Comparison of ENCODE assay signal across 35 cellular contexts in genomic region chr20:22842793-22843192, GRCh38.
DNase-seq lines count a peak whose midpoint lies in the region; ATAC-seq, FAIRE-seq and TF ChIP-seq lines count a peak whose summit lies in the region.
"Had no signal": no experiment of that assay in that cellular context is flagged by ENCODE, and none has a peak within 500 bp of the region (broad histone marks: within the 10 kb centered on the region; RNA-seq: fewer than 3 reads in every experiment).

No MANE protein-coding gene starts in this region.

- peaks cover 1% of the 10 kb centered on the region for H3K9me3 Mint-ChIP-seq in endodermal cell

- H3K27me3 ChIP-seq in HepG2 (ENCODE audit: control insufficient read depth in 1 of 2, insufficient read depth in 2 of 2, low read length in 2 of 2) (no peaks in the 10 kb centered on the region), right lobe of liver (no peaks in the 10 kb centered on the region), endodermal cell (ENCODE audit: control insufficient read depth, insufficient read depth, low read length, poor library complexity, severe bottlenecking) (peaks cover 44% of the 10 kb centered on the region)
- H3K27me3 ChIP-seq: BE2C; BLaER1; BLaER1 treated with 17β-estradiol and CSF1 and Interleukin-3, amounts not matched to agents 10 nM and 100 nM had no signal

- peaks cover 46% of the 10 kb centered on the region for H3K4me1 Mint-ChIP-seq in endodermal cell
- H3K4me1 Mint-ChIP-seq: B cell; CD14-positive monocyte; CD4-positive, alpha-beta memory T cell; CD4-positive, CD25-positive, alpha-beta regulatory T cell; CD8-positive, alpha-beta memory T cell had no signal

- WGBS in HepG2 (ENCODE audit: low lambda C conversion rate) = 3% methylated on average over 5 of the region's 5 CpGs
- WGBS in right lobe of liver (ENCODE audit: insufficient coverage, low coverage, low lambda C conversion rate, missing lambda C conversion rate) = 92% methylated on average over 1 of the region's 5 CpGs
- WGBS in endodermal cell (ENCODE audit: insufficient coverage in 1 of 2, insufficient read length in 1 of 2), 2 experiments = 85 to 89% methylated on average over 4 to 5 of the region's 5 CpGs

- no peak for FAIRE-seq in HepG2 (lab: Jason Lieb, UNC)
- FAIRE-seq: A204.1, A549, D721Med had no signal

- intact Hi-C loops in HepG2 (cut with micrococcal nuclease; ENCODE audit: unreplicated experiment) (no loop called here), right lobe of liver (cut with DNase I) (no loop called here)

- no peak overlapping the region for H3K4me3 ChIP-seq in HepG2 (replicated peaks in 1 of 3; ENCODE audit: insufficient read depth in 1 of 3, low read depth in 2 of 3, low read length in 3 of 3)
- H3K4me3 ChIP-seq in right lobe of liver = no peak overlapping the region
- H3K4me3 ChIP-seq in endodermal cell (ENCODE audit: low read length) = no peak overlapping the region
- H3K4me3 ChIP-seq: A549; BLaER1; BLaER1 treated with 17β-estradiol and CSF1 and Interleukin-3, amounts not matched to agents 10 nM and 100 nM had no signal

- TF ChIP-seq RAD21 in HepG2 (CRISPR knock-in tag; IDR thresholded peaks at IDR 0.05) = no peak

- no peaks in the 10 kb centered on the region for H3K79me2 ChIP-seq in HepG2 (ENCODE audit: insufficient read depth, low read length)

- H3K9me3 ChIP-seq in HepG2 (ENCODE audit: low read length) = no peaks in the 10 kb centered on the region
- no peaks in the 10 kb centered on the region for H3K9me3 ChIP-seq in right lobe of liver
- peaks cover 2% of the 10 kb centered on the region for H3K9me3 ChIP-seq in endodermal cell (ENCODE audit: control insufficient read depth, low read length)
- H3K9me3 ChIP-seq: A549, BE2C, BLaER1, Caco-2 had no signal

- CTCF ChIA-PET in HepG2 (lab: Yijun Ruan, JAX; ENCODE audit: low intra/inter-chr PET ratio, low total read pairs) = no interaction called here

- H3K36me3 ChIP-seq in HepG2 (replicated peaks in 1 of 2; ENCODE audit: control insufficient read depth in 1 of 2, insufficient read depth in 2 of 2, low read length in 2 of 2) (no peaks in the 10 kb centered on the region), right lobe of liver (no peaks in the 10 kb centered on the region), endodermal cell (ENCODE audit: control insufficient read depth, insufficient read depth, low read length) (no peaks in the 10 kb centered on the region)
- H3K36me3 ChIP-seq: BE2C; BLaER1; BLaER1 treated with 17β-estradiol and CSF1 and Interleukin-3, amounts not matched to agents 10 nM and 100 nM had no signal

- H2AFZ ChIP-seq in HepG2 (ENCODE audit: low read length) = no peak overlapping the region

- no peaks in the 10 kb centered on the region for H3K36me3 Mint-ChIP-seq in endodermal cell (ENCODE audit: low read depth)
- H3K36me3 Mint-ChIP-seq: CD14-positive monocyte; CD4-positive, alpha-beta memory T cell; CD4-positive, CD25-positive, alpha-beta regulatory T cell; CD8-positive, alpha-beta memory T cell; CD8-positive, alpha-beta T cell had no signal

- H3K4me1 ChIP-seq in HepG2 (ENCODE audit: insufficient read depth, low read length) (no peaks in the 10 kb centered on the region), right lobe of liver (no peaks in the 10 kb centered on the region), endodermal cell (ENCODE audit: control insufficient read depth, insufficient read depth, low read length) (peaks cover 13% of the 10 kb centered on the region)
- H3K4me1 ChIP-seq: A549, BE2C, BLaER1, Caco-2 had no signal

- H3K27ac Mint-ChIP-seq in endodermal cell = no peak overlapping the region
- H3K27ac Mint-ChIP-seq: B cell; CD14-positive monocyte; CD4-positive, alpha-beta memory T cell; CD4-positive, alpha-beta T cell; CD4-positive, CD25-positive, alpha-beta regulatory T cell; CD8-positive, alpha-beta memory T cell; CD8-positive, alpha-beta T cell had no signal

- no peak for TF ChIP-seq POLR2A in HepG2 (IDR thresholded peaks at IDR 0.05; ENCODE audit: insufficient read depth in 1 of 2, low read depth in 2 of 2, low read length in 2 of 2)
- no peak for TF ChIP-seq POLR2A in right lobe of liver (IDR thresholded peaks at IDR 0.05)

- H3K27ac ChIP-seq in HepG2 (ENCODE audit: extremely low read length, insufficient read depth, low read length) (no peak overlapping the region), right lobe of liver (no peak overlapping the region), endodermal cell (ENCODE audit: low read depth, low read length) (no peak overlapping the region)
- H3K27ac ChIP-seq: 22Rv1; BLaER1; BLaER1 treated with 17β-estradiol and CSF1 and Interleukin-3, amounts not matched to agents 10 nM and 100 nM; C4-2B had no signal

- TF ChIP-seq EP300 in HepG2 (IDR thresholded peaks at IDR 0.05; ENCODE audit: low read depth in 2 of 2, low read length in 2 of 2) (no peak), HepG2 (CRISPR knock-in tag; IDR thresholded peaks at IDR 0.05; ENCODE audit: borderline replicate concordance) (no peak)

- H4K20me1 ChIP-seq in HepG2 (ENCODE audit: insufficient read depth, low read length) = no peaks in the 10 kb centered on the region
- H4K20me1 ChIP-seq: BLaER1; BLaER1 treated with 17β-estradiol and CSF1 and Interleukin-3, amounts not matched to agents 10 nM and 100 nM had no signal

- no peak overlapping the region for H3K4me3 Mint-ChIP-seq in endodermal cell
- H3K4me3 Mint-ChIP-seq: B cell; CD14-positive monocyte; CD4-positive, alpha-beta memory T cell; CD4-positive, alpha-beta T cell; CD4-positive, CD25-positive, alpha-beta regulatory T cell; CD8-positive, alpha-beta T cell had no signal

- H3K27me3 Mint-ChIP-seq in endodermal cell (ENCODE audit: insufficient read depth) = peaks cover 39% of the 10 kb centered on the region
- H3K27me3 Mint-ChIP-seq: CD4-positive, alpha-beta T cell; CD4-positive, CD25-positive, alpha-beta regulatory T cell; CD8-positive, alpha-beta memory T cell had no signal

- H3K9ac ChIP-seq in HepG2 (ENCODE audit: insufficient read depth, low read depth, low read length) = no peak overlapping the region
- H3K9ac ChIP-seq in endodermal cell (ENCODE audit: extremely low read depth, low read length, poor library complexity, severe bottlenecking) = no peak overlapping the region
- H3K9ac ChIP-seq: BLaER1; BLaER1 treated with 17β-estradiol and CSF1 and Interleukin-3, amounts not matched to agents 10 nM and 100 nM had no signal

- in situ Hi-C loops in HepG2 (cut with HindIII; ENCODE audit: extremely low pct_ligation_motif_present, low pct_unique_long_range_greater_than_20kb) = no loop called here

- no TSS peak for BruUV-seq in HepG2 (replicated peaks; lab: Mats Ljungman, UMichigan)

- POLR2A ChIA-PET in HepG2 (lab: Yijun Ruan, JAX) = no interaction called here

- no peak overlapping the region for H3K4me2 ChIP-seq in HepG2 (ENCODE audit: low read depth, low read length)
- H3K4me2 ChIP-seq: A549; BLaER1; BLaER1 treated with 17β-estradiol and CSF1 and Interleukin-3, amounts not matched to agents 10 nM and 100 nM had no signal

- ATAC-seq in HepG2 = no peak
- no peak for ATAC-seq in right lobe of liver
- ATAC-seq in HG03469 (IDR thresholded peaks at IDR 0.05; ENCODE audit: unreplicated experiment) = no peak
- ATAC-seq: A549; CD8-positive, alpha-beta T cell had no signal

- DNase-seq in NCI-H748 (lab: John Stamatoyannopoulos, UW; ENCODE audit: unreplicated experiment) (peak; percentile 17), NCI-H748 treated with DMSO at 0.1 percent for 48 hours (lab: John Stamatoyannopoulos, UW) (no peak), HepG2 (ENCODE audit: low spot score) (no peak), right lobe of liver (no peak), endodermal cell (peak; percentile 22)
- DNase-seq: 8988T; ACHN; AML-193; BE2C; C1 segment of cervical spinal cord; Caco-2; Calu3; CD4-positive, alpha-beta memory T cell; CD4-positive, alpha-beta T cell; CD4-positive, CD25-positive, alpha-beta regulatory T cell; CD8-positive, alpha-beta memory T cell; CD8-positive, alpha-beta T cell; COR-L47; DMS 273 treated with DMSO at 0.1 percent for 48 hours; DMS153; DMS53; DMS79; DMS79 treated with DMSO at 0.1 percent for 48 hours; DND-41; EL had no signal

- no peak for TF ChIP-seq CTCF in HepG2 (CRISPR knock-in tag; IDR thresholded peaks at IDR 0.05)
- TF ChIP-seq CTCF in right lobe of liver (IDR thresholded peaks at IDR 0.05) = no peak
- TF ChIP-seq CTCF in endodermal cell (conservative IDR thresholded peaks at IDR 0.05) = no peak

TF ChIP-seq in HepG2, 621 proteins besides CTCF, POLR2A, EP300 and RAD21:
- TF ChIP-seq CEBPB (IDR thresholded peaks at IDR 0.05; ENCODE audit: borderline replicate concordance, low read depth, low read length) = peak; percentile 51; the same call in 1 of the 2 replicates
- TF ChIP-seq BRCA1 (CRISPR knock-in tag; IDR thresholded peaks at IDR 0.05) = no peak
- peak; percentile 95 for TF ChIP-seq MNT (IDR thresholded peaks at IDR 0.05)
- 0 out of 2 replicates have a peak, but pooled peaks have one; percentile 20 for TF ChIP-seq BHLHE40 (IDR thresholded peaks at IDR 0.05; ENCODE audit: low read length)

Comparison
In these comparisons a context has a peak if more than half of its experiments do, and no peak if none do; other contexts are left out.
1. DNase-seq: peak in NCI-H748 (single experiment) and endodermal cell (single experiment); none in NCI-H748 treated with DMSO at 0.1 percent for 48 hours (single experiment), HepG2 (single experiment) and right lobe of liver (0 of 3).